Comparison of ENCODE assay signal across 8 cellular contexts in genomic region chr3:149717391-149718056, GRCh38. TPM values are rescaled to one million over a fixed set of nuclear protein-coding genes. Genes with fewer than 3 reads are reported as not detected.
DNase-seq lines count a peak whose midpoint lies in the region; ATAC-seq and TF ChIP-seq lines count a peak whose summit lies in the region.

No MANE protein-coding gene starts in this region.

- TF ChIP-seq CTCF in gastroesophageal sphincter (IDR thresholded peaks at IDR 0.05) (peak; percentile 72 to 93 (median 86)), osteocyte (IDR thresholded peaks at IDR 0.05) (peak; percentile 84)

- H3K27ac Mint-ChIP-seq in activated CD4-positive, alpha-beta T cell treated with anti-CD3 and anti-CD28 coated beads, Interleukin-2, amount 10 ng/mL, durations not matched to agents 7 days and 5 days: no peak overlapping the region
- no peak overlapping the region for H3K27ac Mint-ChIP-seq in osteocyte (ENCODE audit: unreplicated experiment)

- CTCF ChIA-PET in activated CD4-positive, alpha-beta T cell treated with anti-CD3 and anti-CD28 coated beads, Interleukin-2, amount 10 ng/mL, durations not matched to agents 7 days and 5 days (lab: Charles Lee): interaction anchor here (1.1 to 2.1 kb wide), 5 partner anchors 8 to 33 kb away, joined by 3 to 6 read pairs (median 3); no protein-coding TSS in a partner anchor

- WGBS in gastroesophageal sphincter (ENCODE audit: low coverage in 1 of 2), 2 donors: 7 to 33% methylated on average over 1 to 2 of the region's 2 CpGs

- TF ChIP-seq POLR2A in gastroesophageal sphincter (IDR thresholded peaks at IDR 0.05): no peak

- H3K4me1 ChIP-seq in HAP-1 (peaks cover 5% of the 10 kb centered on the region; the same call in 1 of the 2 replicates), gastroesophageal sphincter (peaks cover 0 to 8% (median 0%) of the 10 kb centered on the region in 3 donors)

- no peaks in the 10 kb centered on the region for H3K36me3 ChIP-seq in HAP-1 (replicated peaks)
- no peaks in the 10 kb centered on the region for H3K36me3 ChIP-seq in gastroesophageal sphincter

- DNase-seq in DMS153 treated with DMSO at 0.1 percent for 48 hours (lab: John Stamatoyannopoulos, UW; ENCODE audit: unreplicated experiment) (peak; percentile 63), HAP-1 (ENCODE audit: low spot score in 2 of 2) (peak; percentile 76 to 82), NCI-H2196 treated with DMSO at 0.1 percent for 48 hours (lab: John Stamatoyannopoulos, UW; ENCODE audit: unreplicated experiment) (peak; percentile 76), osteocyte (ENCODE audit: extremely low spot score, unreplicated experiment) (no peak)
- DNase-seq in activated CD4-positive, alpha-beta T cell treated with anti-CD3 and anti-CD28 coated beads, Interleukin-2, amount 10 ng/mL, durations not matched to agents 7 days and 5 days: peak; percentile 41

- peaks cover 13% of the 10 kb centered on the region for H3K9me3 Mint-ChIP-seq in activated CD4-positive, alpha-beta T cell treated with anti-CD3 and anti-CD28 coated beads, Interleukin-2, amount 10 ng/mL, durations not matched to agents 7 days and 5 days
- peaks cover 17% of the 10 kb centered on the region for H3K9me3 Mint-ChIP-seq in osteocyte (ENCODE audit: unreplicated experiment)

- ATAC-seq in gastroesophageal sphincter (peak; percentile 66), HG02970 (IDR thresholded peaks at IDR 0.05; ENCODE audit: low FRiP score, unreplicated experiment) (no peak), HG02763 (IDR thresholded peaks at IDR 0.05; ENCODE audit: unreplicated experiment) (no peak)

- H3K27ac ChIP-seq in gastroesophageal sphincter: peak overlapping the region in 1 of 4 donors; percentile 25

- no peak overlapping the region for H3K4me3 ChIP-seq in HAP-1
- no peak overlapping the region for H3K4me3 ChIP-seq in gastroesophageal sphincter

- no peak overlapping the region for H3K4me3 Mint-ChIP-seq in activated CD4-positive, alpha-beta T cell treated with anti-CD3 and anti-CD28 coated beads, Interleukin-2, amount 10 ng/mL, durations not matched to agents 7 days and 5 days
- no peak overlapping the region for H3K4me3 Mint-ChIP-seq in osteocyte (ENCODE audit: unreplicated experiment)

- H3K27me3 Mint-ChIP-seq in activated CD4-positive, alpha-beta T cell treated with anti-CD3 and anti-CD28 coated beads, Interleukin-2, amount 10 ng/mL, durations not matched to agents 7 days and 5 days: peaks cover 5% of the 10 kb centered on the region
- no peaks in the 10 kb centered on the region for H3K27me3 Mint-ChIP-seq in osteocyte (ENCODE audit: unreplicated experiment)

- peaks cover 5% of the 10 kb centered on the region for H3K9me3 ChIP-seq in HAP-1
- peaks cover 0 to 5% (median 0%) of the 10 kb centered on the region in 3 donors for H3K9me3 ChIP-seq in gastroesophageal sphincter

- H3K4me1 Mint-ChIP-seq in activated CD4-positive, alpha-beta T cell treated with anti-CD3 and anti-CD28 coated beads, Interleukin-2, amount 10 ng/mL, durations not matched to agents 7 days and 5 days: no peaks in the 10 kb centered on the region
- no peaks in the 10 kb centered on the region for H3K4me1 Mint-ChIP-seq in osteocyte (ENCODE audit: unreplicated experiment)

- no peaks in the 10 kb centered on the region for H3K36me3 Mint-ChIP-seq in activated CD4-positive, alpha-beta T cell treated with anti-CD3 and anti-CD28 coated beads, Interleukin-2, amount 10 ng/mL, durations not matched to agents 7 days and 5 days (ENCODE audit: low read depth)
- peaks cover 7% of the 10 kb centered on the region for H3K36me3 Mint-ChIP-seq in osteocyte (ENCODE audit: unreplicated experiment)

- POLR2A ChIA-PET in activated CD4-positive, alpha-beta T cell treated with anti-CD3 and anti-CD28 coated beads, Interleukin-2, amount 10 ng/mL, durations not matched to agents 7 days and 5 days (lab: Charles Lee): no interaction called here

- in situ Hi-C loops in HAP-1 (cut with MboI; ENCODE audit: low sequenced_read_pairs): loop anchor here (10.0 kb wide), 1 partner anchor 193 kb away; no protein-coding TSS in a partner anchor

- TF ChIP-seq EP300 in gastroesophageal sphincter (IDR thresholded peaks at IDR 0.05): no peak

- no peaks in the 10 kb centered on the region for H3K27me3 ChIP-seq in HAP-1 (ENCODE audit: low read depth)
- no peaks in the 10 kb centered on the region for H3K27me3 ChIP-seq in gastroesophageal sphincter

RNA-seq across cellular contexts. Expression of gene COMMD2, which starts 34.8 kb away (rescaled TPM):
- total RNA-seq in activated CD4-positive, alpha-beta T cell treated with anti-CD3 and anti-CD28 coated beads, Interleukin-2, amount 10 ng/mL, durations not matched to agents 7 days and 5 days: 10 to 100 TPM; 30.9 to 32.9 TPM
- 10 to 100 TPM; 20.7 to 39.5 (median 31.9) TPM for total RNA-seq in gastroesophageal sphincter
- 49.7 and 53.5 TPM in 2 replicates for total RNA-seq in osteocyte

RNA-seq across cellular contexts. Expression of gene WWTR1, which starts 59.7 kb away (rescaled TPM):
- total RNA-seq in activated CD4-positive, alpha-beta T cell treated with anti-CD3 and anti-CD28 coated beads, Interleukin-2, amount 10 ng/mL, durations not matched to agents 7 days and 5 days: under 1 TPM; 0.27 to 0.77 TPM
- total RNA-seq in gastroesophageal sphincter (100 to 1,000 TPM; 239 to 482 (median 321) TPM), osteocyte (116 and 120 TPM in 2 replicates)

Comparison
In these comparisons a context has a peak if more than half of its experiments do, and no peak if none do; other contexts are left out.
1. RNA of gene WWTR1, which starts 59.7 kb away (total RNA-seq): 239 to 482 TPM in gastroesophageal sphincter and 116 to 120 TPM in osteocyte; 0.27 to 0.77 TPM in activated CD4-positive, alpha-beta T cell treated with anti-CD3 and anti-CD28 coated beads, Interleukin-2, amount 10 ng/mL, durations not matched to agents 7 days and 5 days; every median in the first group is over 10 times any median in the second.